In the genomic region with DNA sequence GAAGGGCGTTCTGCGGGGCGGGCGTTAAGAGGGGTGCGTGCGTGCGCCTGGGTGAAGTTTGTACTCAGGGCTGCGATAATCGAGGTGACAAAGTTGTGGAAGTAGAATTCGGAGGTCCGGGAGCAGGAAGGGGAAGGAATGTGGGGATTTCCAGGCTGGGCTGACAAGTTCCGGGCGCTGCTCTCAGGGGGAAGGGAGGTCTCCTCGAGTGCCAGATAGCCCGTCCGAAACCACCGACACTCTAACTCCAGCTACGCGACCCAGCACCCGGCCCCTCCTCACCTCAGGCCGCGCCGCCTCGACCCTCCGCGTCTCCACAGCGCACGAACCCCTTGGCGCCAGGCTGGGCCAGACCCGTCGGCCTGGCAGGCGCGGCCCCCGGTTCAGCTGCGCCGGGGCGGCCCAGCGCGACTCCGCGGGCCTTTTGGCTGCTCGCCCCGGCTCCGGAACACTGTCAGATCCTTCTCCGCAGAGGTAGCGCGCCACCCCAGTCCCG, we compare ENCODE assay signal across 1 cellular context.
TF ChIP-seq lines count a peak whose summit lies in the region.

A gene (minus strand): TSS at position 462 of the 496 bp plus-strand sequence. CDS start 18,685 bp downstream, outside the sequence.

TF ChIP-seq in GM23338, 12 proteins besides CTCF, POLR2A, EP300 and RAD21 (continued from another document):
- TF ChIP-seq, protein P1, sequence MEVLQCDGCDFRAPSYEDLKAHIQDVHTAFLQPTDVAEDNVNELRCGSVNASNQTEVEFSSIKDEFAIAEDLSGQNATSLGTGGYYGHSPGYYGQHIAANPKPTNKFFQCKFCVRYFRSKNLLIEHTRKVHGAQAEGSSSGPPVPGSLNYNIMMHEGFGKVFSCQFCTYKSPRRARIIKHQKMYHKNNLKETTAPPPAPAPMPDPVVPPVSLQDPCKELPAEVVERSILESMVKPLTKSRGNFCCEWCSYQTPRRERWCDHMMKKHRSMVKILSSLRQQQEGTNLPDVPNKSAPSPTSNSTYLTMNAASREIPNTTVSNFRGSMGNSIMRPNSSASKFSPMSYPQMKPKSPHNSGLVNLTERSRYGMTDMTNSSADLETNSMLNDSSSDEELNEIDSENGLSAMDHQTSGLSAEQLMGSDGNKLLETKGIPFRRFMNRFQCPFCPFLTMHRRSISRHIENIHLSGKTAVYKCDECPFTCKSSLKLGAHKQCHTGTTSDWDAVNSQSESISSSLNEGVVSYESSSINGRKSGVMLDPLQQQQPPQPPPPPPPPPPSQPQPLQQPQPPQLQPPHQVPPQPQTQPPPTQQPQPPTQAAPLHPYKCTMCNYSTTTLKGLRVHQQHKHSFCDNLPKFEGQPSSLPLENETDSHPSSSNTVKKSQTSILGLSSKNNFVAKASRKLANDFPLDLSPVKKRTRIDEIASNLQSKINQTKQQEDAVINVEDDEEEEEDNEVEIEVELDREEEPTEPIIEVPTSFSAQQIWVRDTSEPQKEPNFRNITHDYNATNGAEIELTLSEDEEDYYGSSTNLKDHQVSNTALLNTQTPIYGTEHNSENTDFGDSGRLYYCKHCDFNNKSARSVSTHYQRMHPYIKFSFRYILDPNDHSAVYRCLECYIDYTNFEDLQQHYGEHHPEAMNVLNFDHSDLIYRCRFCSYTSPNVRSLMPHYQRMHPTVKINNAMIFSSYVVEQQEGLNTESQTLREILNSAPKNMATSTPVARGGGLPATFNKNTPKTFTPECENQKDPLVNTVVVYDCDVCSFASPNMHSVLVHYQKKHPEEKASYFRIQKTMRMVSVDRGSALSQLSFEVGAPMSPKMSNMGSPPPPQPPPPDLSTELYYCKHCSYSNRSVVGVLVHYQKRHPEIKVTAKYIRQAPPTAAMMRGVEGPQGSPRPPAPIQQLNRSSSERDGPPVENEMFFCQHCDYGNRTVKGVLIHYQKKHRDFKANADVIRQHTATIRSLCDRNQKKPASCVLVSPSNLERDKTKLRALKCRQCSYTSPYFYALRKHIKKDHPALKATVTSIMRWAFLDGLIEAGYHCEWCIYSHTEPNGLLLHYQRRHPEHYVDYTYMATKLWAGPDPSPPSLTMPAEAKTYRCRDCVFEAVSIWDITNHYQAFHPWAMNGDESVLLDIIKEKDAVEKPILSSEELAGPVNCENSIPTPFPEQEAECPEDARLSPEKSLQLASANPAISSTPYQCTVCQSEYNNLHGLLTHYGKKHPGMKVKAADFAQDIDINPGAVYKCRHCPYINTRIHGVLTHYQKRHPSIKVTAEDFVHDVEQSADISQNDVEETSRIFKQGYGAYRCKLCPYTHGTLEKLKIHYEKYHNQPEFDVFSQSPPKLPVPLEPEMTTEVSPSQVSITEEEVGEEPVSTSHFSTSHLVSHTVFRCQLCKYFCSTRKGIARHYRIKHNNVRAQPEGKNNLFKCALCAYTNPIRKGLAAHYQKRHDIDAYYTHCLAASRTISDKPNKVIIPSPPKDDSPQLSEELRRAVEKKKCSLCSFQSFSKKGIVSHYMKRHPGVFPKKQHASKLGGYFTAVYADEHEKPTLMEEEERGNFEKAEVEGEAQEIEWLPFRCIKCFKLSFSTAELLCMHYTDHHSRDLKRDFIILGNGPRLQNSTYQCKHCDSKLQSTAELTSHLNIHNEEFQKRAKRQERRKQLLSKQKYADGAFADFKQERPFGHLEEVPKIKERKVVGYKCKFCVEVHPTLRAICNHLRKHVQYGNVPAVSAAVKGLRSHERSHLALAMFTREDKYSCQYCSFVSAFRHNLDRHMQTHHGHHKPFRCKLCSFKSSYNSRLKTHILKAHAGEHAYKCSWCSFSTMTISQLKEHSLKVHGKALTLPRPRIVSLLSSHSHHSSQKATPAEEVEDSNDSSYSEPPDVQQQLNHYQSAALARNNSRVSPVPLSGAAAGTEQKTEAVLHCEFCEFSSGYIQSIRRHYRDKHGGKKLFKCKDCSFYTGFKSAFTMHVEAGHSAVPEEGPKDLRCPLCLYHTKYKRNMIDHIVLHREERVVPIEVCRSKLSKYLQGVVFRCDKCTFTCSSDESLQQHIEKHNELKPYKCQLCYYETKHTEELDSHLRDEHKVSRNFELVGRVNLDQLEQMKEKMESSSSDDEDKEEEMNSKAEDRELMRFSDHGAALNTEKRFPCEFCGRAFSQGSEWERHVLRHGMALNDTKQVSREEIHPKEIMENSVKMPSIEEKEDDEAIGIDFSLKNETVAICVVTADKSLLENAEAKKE (CRISPR knock-in tag; IDR thresholded peaks at IDR 0.05) = no peak
- TF ChIP-seq JUNB (IDR thresholded peaks at IDR 0.05; ENCODE audit: unreplicated experiment) (no peak), POLR2AphosphoS5 (IDR thresholded peaks at IDR 0.05; ENCODE audit: low read depth) (no peak; the same call in 1 of the 2 replicates), ZNF114 (CRISPR knock-in tag; IDR thresholded peaks at IDR 0.05) (no peak), EZH2phosphoT487 (IDR thresholded peaks at IDR 0.05; ENCODE audit: unreplicated experiment) (no peak)
- TF ChIP-seq, protein P2, sequence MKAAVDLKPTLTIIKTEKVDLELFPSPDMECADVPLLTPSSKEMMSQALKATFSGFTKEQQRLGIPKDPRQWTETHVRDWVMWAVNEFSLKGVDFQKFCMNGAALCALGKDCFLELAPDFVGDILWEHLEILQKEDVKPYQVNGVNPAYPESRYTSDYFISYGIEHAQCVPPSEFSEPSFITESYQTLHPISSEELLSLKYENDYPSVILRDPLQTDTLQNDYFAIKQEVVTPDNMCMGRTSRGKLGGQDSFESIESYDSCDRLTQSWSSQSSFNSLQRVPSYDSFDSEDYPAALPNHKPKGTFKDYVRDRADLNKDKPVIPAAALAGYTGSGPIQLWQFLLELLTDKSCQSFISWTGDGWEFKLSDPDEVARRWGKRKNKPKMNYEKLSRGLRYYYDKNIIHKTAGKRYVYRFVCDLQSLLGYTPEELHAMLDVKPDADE (IDR thresholded peaks at IDR 0.05) = no peak
TF ChIP-seq in GM23338: peak in this region for 0.
